In genomic region chr18:9742588-9743131, GRCh38 we compare ENCODE assay signal across 1 cellular context.
TF ChIP-seq lines count a peak whose summit lies in the region.

No MANE protein-coding gene starts in this region.

TF ChIP-seq in H1, 55 proteins besides CTCF, POLR2A, EP300 and RAD21 (continued from another document):
- no peak for TF ChIP-seq POU5F1 (IDR thresholded peaks at IDR 0.05; ENCODE audit: low read depth, low read length)
- TF ChIP-seq SIN3A (conservative IDR thresholded peaks at IDR 0.05 in 1 of 2, IDR thresholded peaks at IDR 0.05 in 1 of 2; ENCODE audit: low read depth in 1 of 2, low read length in 2 of 2): no peak
- TF ChIP-seq ASH2L (IDR thresholded peaks at IDR 0.05; ENCODE audit: low read length): no peak
- no peak for TF ChIP-seq JUN (IDR thresholded peaks at IDR 0.05; ENCODE audit: low read depth, low read length)
- no peak for TF ChIP-seq MAFK (IDR thresholded peaks at IDR 0.05; ENCODE audit: low read depth, low read length)
- TF ChIP-seq SIX5 (IDR thresholded peaks at IDR 0.05; ENCODE audit: low read depth, low read length): no peak
